ENCODE assay signal across 22 cellular contexts in the genomic region with DNA sequence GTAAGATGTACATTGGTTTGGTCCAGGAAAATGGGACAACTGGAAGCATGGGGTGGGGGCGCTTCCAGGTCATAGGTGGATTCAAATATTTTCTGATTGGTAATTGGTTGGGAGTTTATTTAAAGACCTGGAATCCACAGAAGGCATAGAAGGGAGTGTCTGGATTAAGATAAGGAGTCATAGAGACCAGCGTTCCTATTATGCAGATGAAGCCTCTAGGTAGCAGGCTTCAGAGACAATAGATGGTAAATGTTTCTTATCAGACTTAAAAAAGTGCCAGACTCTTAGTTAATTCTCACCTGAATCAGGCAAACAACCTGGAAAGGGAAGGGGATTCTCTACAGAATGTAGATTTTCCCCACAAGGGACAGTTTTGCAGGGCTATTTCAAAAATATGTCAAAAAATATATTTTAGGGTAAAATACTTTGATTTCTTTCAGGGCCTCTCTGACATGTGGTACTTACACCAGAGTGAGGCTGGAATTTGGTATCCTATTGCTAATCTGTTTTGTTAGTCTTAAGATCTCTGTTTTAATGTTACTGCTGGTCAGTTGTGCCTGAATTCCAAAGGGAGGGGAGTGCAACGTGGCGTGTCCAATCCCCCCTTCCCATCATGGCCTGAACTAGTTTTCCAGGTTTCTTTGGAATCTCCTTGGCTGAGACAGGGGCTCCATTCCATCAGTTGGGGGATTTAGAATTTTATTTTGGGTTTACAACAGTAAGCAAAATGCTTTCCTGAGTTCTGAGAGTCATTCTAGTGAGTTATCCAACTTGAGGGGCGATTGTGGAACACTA. TPM values are rescaled to one million over a fixed set of nuclear protein-coding genes. Genes with fewer than 3 reads are reported as not detected.
DNase-seq lines count a peak whose midpoint lies in the region; ATAC-seq, FAIRE-seq and TF ChIP-seq lines count a peak whose summit lies in the region.
"Had no signal": no experiment of that assay in that cellular context is flagged by ENCODE, and none has a peak within 500 bp of the region (broad histone marks: within the 10 kb centered on the region; RNA-seq: fewer than 3 reads in every experiment).

No MANE protein-coding gene starts in this region.

- TF ChIP-seq CTCF in astrocyte (IDR thresholded peaks at IDR 0.05; ENCODE audit: insufficient read depth, low read depth, low read length) (no peak), type B pancreatic cell (conservative IDR thresholded peaks at IDR 0.05) (no peak)

- no peaks in the 10 kb centered on the region for H3K79me1 ChIP-seq in mesendoderm (ENCODE audit: low read length)

- H3K4me1 Mint-ChIP-seq in astrocyte (ENCODE audit: low read depth, unreplicated experiment) (no peaks in the 10 kb centered on the region), type B pancreatic cell (ENCODE audit: unreplicated experiment) (peaks cover 18% of the 10 kb centered on the region)

- H3K36me3 Mint-ChIP-seq in astrocyte (ENCODE audit: low read depth, unreplicated experiment) (no peaks in the 10 kb centered on the region), type B pancreatic cell (no peaks in the 10 kb centered on the region)
- H3K36me3 Mint-ChIP-seq: CD4-positive, CD25-positive, alpha-beta regulatory T cell; CD8-positive, alpha-beta memory T cell had no signal

- H3K9me3 Mint-ChIP-seq in astrocyte (ENCODE audit: unreplicated experiment) = no peaks in the 10 kb centered on the region
- no peaks in the 10 kb centered on the region for H3K9me3 Mint-ChIP-seq in type B pancreatic cell
- H3K9me3 Mint-ChIP-seq: CD4-positive, CD25-positive, alpha-beta regulatory T cell; CD8-positive, alpha-beta memory T cell; H9 had no signal

- H3K27ac Mint-ChIP-seq in astrocyte (ENCODE audit: unreplicated experiment) (peak overlapping the region; percentile 34), type B pancreatic cell (peak overlapping the region; percentile 72)
- H3K27ac Mint-ChIP-seq: B cell; CD4-positive, CD25-positive, alpha-beta regulatory T cell; CD8-positive, alpha-beta memory T cell; H9 had no signal

- no peak for ATAC-seq in GM18502 (IDR thresholded peaks at IDR 0.05; ENCODE audit: poor library complexity, unreplicated experiment)
- ATAC-seq: K562 had no signal

- H3K56ac ChIP-seq in mesendoderm (ENCODE audit: low read length) = peak overlapping the region; percentile 75

- no peak overlapping the region for H2BK15ac ChIP-seq in mesendoderm (replicated peaks; ENCODE audit: low read depth)

- peak overlapping the region; percentile 89 for H3K18ac ChIP-seq in mesendoderm (ENCODE audit: low read length)

- DNase-seq in ELF-1 (ENCODE audit: low read depth, low spot score) (peak; percentile 67), astrocyte (ENCODE audit: low read depth) (no peak), mesendoderm (peak; percentile 93), type B pancreatic cell (ENCODE audit: extremely low spot score, unreplicated experiment) (no peak), islet precursor cell (no peak)
- DNase-seq in effector CD8-positive, alpha-beta T cell (lab: John Stamatoyannopoulos, UW) = no peak
- DNase-seq: C1 segment of cervical spinal cord; CD4-positive, CD25-positive, alpha-beta regulatory T cell; CD8-positive, alpha-beta memory T cell; COR-L47; GDM1; H9; IMR-90 had no signal

- H2AK5ac ChIP-seq in mesendoderm (ENCODE audit: low read length) = peak overlapping the region; percentile 84

- no peaks in the 10 kb centered on the region for H3K9me3 ChIP-seq in astrocyte (ENCODE audit: insufficient read depth, low read depth, low read length)

- no peak overlapping the region for H3K9ac ChIP-seq in astrocyte (ENCODE audit: low read length)
- H3K9ac ChIP-seq in mesendoderm (ENCODE audit: low read length) = peak overlapping the region; percentile 18

- H3K4me3 Mint-ChIP-seq in astrocyte (ENCODE audit: unreplicated experiment) = no peak overlapping the region
- peak overlapping the region; percentile 41 for H3K4me3 Mint-ChIP-seq in type B pancreatic cell
- H3K4me3 Mint-ChIP-seq: B cell; CD4-positive, CD25-positive, alpha-beta regulatory T cell; CD8-positive, alpha-beta memory T cell; H9 had no signal

- H3K4me3 ChIP-seq in astrocyte (ENCODE audit: insufficient read depth, low read depth, low read length) (no peak overlapping the region), mesendoderm (ENCODE audit: low read length) (no peak overlapping the region)
- H3K4me3 ChIP-seq: K562 had no signal

- H3K27me3 ChIP-seq in astrocyte (ENCODE audit: insufficient read depth, low read length) = peaks cover 14% of the 10 kb centered on the region
- H3K27me3 ChIP-seq in mesendoderm (ENCODE audit: insufficient read depth, low read length, poor library complexity) = no peaks in the 10 kb centered on the region

- H2BK120ac ChIP-seq in mesendoderm (ENCODE audit: low read depth, low read length) = peak overlapping the region; percentile 35

- no peak for FAIRE-seq in astrocyte (lab: Jason Lieb, UNC)
- FAIRE-seq: D721Med, GM12892, H1, K562 had no signal

- peaks cover 8% of the 10 kb centered on the region for H3K27me3 Mint-ChIP-seq in astrocyte (ENCODE audit: low read depth, unreplicated experiment)
- H3K27me3 Mint-ChIP-seq in type B pancreatic cell = no peaks in the 10 kb centered on the region
- H3K27me3 Mint-ChIP-seq: CD4-positive, CD25-positive, alpha-beta regulatory T cell had no signal

- peak overlapping the region; percentile 94 for H3K4ac ChIP-seq in mesendoderm (ENCODE audit: low read depth, low read length)

- no peak overlapping the region for H2AFZ ChIP-seq in astrocyte (ENCODE audit: low read depth, low read length)

- H3K79me2 ChIP-seq in astrocyte (ENCODE audit: insufficient read depth, low read length) (no peaks in the 10 kb centered on the region), mesendoderm (ENCODE audit: control insufficient read depth, insufficient read depth, low read length) (no peaks in the 10 kb centered on the region)

- H3K23ac ChIP-seq in mesendoderm (ENCODE audit: low read length) = no peak overlapping the region

- H3K4me2 ChIP-seq in astrocyte (ENCODE audit: low read length) (no peak overlapping the region), mesendoderm (ENCODE audit: low read length) (no peak overlapping the region)

- H3K36me3 ChIP-seq in astrocyte (ENCODE audit: insufficient read depth, low read length) = no peaks in the 10 kb centered on the region
- no peaks in the 10 kb centered on the region for H3K36me3 ChIP-seq in mesendoderm (ENCODE audit: control insufficient read depth, insufficient read depth, low read length)

- peak overlapping the region; percentile 88 for H4K5ac ChIP-seq in mesendoderm (ENCODE audit: low read length)

- WGBS in mesendoderm (ENCODE audit: extremely low coverage, insufficient coverage, low lambda C conversion rate) = no CpG with 5 or more reads among the region's 5 CpGs

- H4K20me1 ChIP-seq in astrocyte (ENCODE audit: insufficient read depth, low read length) = no peaks in the 10 kb centered on the region

- H3K27ac ChIP-seq in astrocyte (ENCODE audit: low read depth, low read length) (no peak overlapping the region), mesendoderm (ENCODE audit: low read depth, low read length) (peak overlapping the region; percentile 80)
- H3K27ac ChIP-seq: HL-60 had no signal

- H4K8ac ChIP-seq in mesendoderm (ENCODE audit: low read depth, low read length) = no peak overlapping the region

- peak overlapping the region; percentile 99 for H2BK5ac ChIP-seq in mesendoderm (ENCODE audit: low read length)

- H3K4me1 ChIP-seq in astrocyte (ENCODE audit: insufficient read depth, low read length) (no peaks in the 10 kb centered on the region), mesendoderm (ENCODE audit: control insufficient read depth, low read depth, low read length) (peaks cover 22% of the 10 kb centered on the region)

RNA-seq across cellular contexts. Expression of gene PIGT, which starts 25.1 kb away (rescaled TPM):
- 83.7 and 91.4 TPM in 2 replicates for total RNA-seq in astrocyte
- 67.2 TPM for polyA plus RNA-seq in mesendoderm (2013, experiment 1 of 2)
- polyA plus RNA-seq in mesendoderm (2013, experiment 2 of 2) = 65.0 TPM
- 70.1 and 80.6 TPM in 2 replicates for total RNA-seq in type B pancreatic cell (ENCODE audit: low replicate concordance)

RNA-seq across cellular contexts. Expression of gene WFDC2, which starts 28.5 kb away (rescaled TPM):
- total RNA-seq in astrocyte = 2.4 and 4.1 TPM in 2 replicates
- 146 TPM for polyA plus RNA-seq in mesendoderm (2013, experiment 1 of 2)
- 142 TPM for polyA plus RNA-seq in mesendoderm (2013, experiment 2 of 2)
- 64.4 and 98.9 TPM in 2 replicates for total RNA-seq in type B pancreatic cell (ENCODE audit: low replicate concordance)
- total RNA-seq: A172; B cell; CD4-positive, CD25-positive, alpha-beta regulatory T cell; HT1080; IMR-90; K562 had no signal
- polyA plus RNA-seq: CD4-positive, CD25-positive, alpha-beta regulatory T cell; CD8-positive, alpha-beta memory T cell; IMR-90; K562 had no signal

RNA-seq across cellular contexts. Expression of gene DBNDD2, which starts 33.0 kb away (rescaled TPM):
- total RNA-seq in astrocyte (10.7 and 11.3 TPM in 2 replicates), type B pancreatic cell (ENCODE audit: low replicate concordance) (12.8 and 25.5 TPM in 2 replicates)
- polyA plus RNA-seq in mesendoderm (2013, experiment 1 of 2) = 17.5 TPM
- 18.6 TPM for polyA plus RNA-seq in mesendoderm (2013, experiment 2 of 2)

Comparison
In these comparisons a context has a peak if more than half of its experiments do, and no peak if none do; other contexts are left out.
1. DNase-seq: peak in ELF-1 (single experiment) and mesendoderm (single experiment); none in astrocyte (single experiment), type B pancreatic cell (single experiment), effector CD8-positive, alpha-beta T cell (single experiment) and islet precursor cell (single experiment).
2. RNA of gene WFDC2, which starts 28.5 kb away (total RNA-seq): 64.4 to 98.9 TPM in type B pancreatic cell; 2.4 to 4.1 TPM in astrocyte; every median in the first group is over 10 times any median in the second.